9 cellular contexts compared by ENCODE assay signal in the genomic region with DNA sequence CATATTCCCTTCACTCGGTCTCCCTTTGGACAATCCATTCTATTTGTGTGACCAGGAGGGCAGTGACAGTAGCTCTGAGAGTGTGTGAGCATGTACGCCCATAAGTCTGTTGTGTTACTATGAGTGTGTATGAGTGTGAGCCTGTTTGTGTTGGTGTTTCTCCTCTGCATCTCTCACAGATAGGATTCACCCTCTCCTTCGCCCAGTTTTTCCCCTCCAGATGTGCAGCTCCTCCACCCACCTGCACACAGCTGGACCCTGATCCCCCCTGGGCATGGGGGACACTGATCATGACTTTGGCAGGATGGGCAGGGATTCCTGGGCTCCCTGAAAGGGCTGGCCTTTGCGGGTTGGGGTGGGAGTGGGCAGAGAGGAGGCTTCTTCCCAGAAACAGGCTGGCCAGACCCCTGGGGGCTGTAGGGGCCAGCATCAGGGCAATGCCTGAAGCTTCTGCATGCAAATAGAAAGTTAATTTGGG. TPM values are rescaled to one million over a fixed set of nuclear protein-coding genes. Genes with fewer than 3 reads are reported as not detected.
DNase-seq lines count a peak whose midpoint lies in the region; ATAC-seq and TF ChIP-seq lines count a peak whose summit lies in the region.
"Had no signal": no experiment of that assay in that cellular context is flagged by ENCODE, and none has a peak within 500 bp of the region (broad histone marks: within the 10 kb centered on the region; RNA-seq: fewer than 3 reads in every experiment).

No MANE protein-coding gene starts in this region.

- peaks cover 22% of the 10 kb centered on the region for H3K79me2 ChIP-seq in fibroblast of lung (ENCODE audit: control insufficient read depth, insufficient read depth, low read length)

- no peaks in the 10 kb centered on the region for H3K9me3 Mint-ChIP-seq in Calu3 (ENCODE audit: low read depth, unreplicated experiment)

- H3K27ac ChIP-seq in SK-N-MC (no peak overlapping the region), fibroblast of lung (ENCODE audit: insufficient read depth, low read length) (peak overlapping the region; percentile 94), psoas muscle (peak overlapping the region; percentile 88)
- H3K27ac ChIP-seq: KMS-11 had no signal

- 23 to 26% (median 24%) methylated on average over 4 of the region's 4 CpGs for WGBS in psoas muscle, 3 donors

- peaks cover 8% of the 10 kb centered on the region; the same call in 1 of the 2 replicates for H3K36me3 ChIP-seq in SK-N-MC (ENCODE audit: insufficient read depth, low read length)
- H3K36me3 ChIP-seq in fibroblast of lung (ENCODE audit: control insufficient read depth, insufficient read depth, low read length) = peaks cover 14% of the 10 kb centered on the region
- peaks cover 0 to 30% of the 10 kb centered on the region in 2 donors for H3K36me3 ChIP-seq in psoas muscle (ENCODE audit: insufficient read depth in 1 of 2, low read depth in 1 of 2)

- H3K4me1 Mint-ChIP-seq in Calu3 (ENCODE audit: low read depth, unreplicated experiment) = peaks cover 43% of the 10 kb centered on the region

- intact Hi-C loops in Calu3 (cut with micrococcal nuclease; ENCODE audit: unreplicated experiment) (no loop called here), psoas muscle (cut with DNase I) (no loop called here)

- no peak for TF ChIP-seq CTCF in Calu3 (IDR thresholded peaks at IDR 0.05; ENCODE audit: unreplicated experiment)
- no peak for TF ChIP-seq CTCF in fibroblast of lung (conservative IDR thresholded peaks at IDR 0.05 in 1 of 2, IDR thresholded peaks at IDR 0.05 in 1 of 2; ENCODE audit: low read depth in 1 of 2, low read length in 2 of 2)
- TF ChIP-seq CTCF in psoas muscle (IDR thresholded peaks at IDR 0.05) = no peak

- CTCF ChIA-PET in Calu3 (lab: Charles Lee) (interaction anchor here (1.4 to 2.2 kb wide), 4 partner anchors 13 to 39 kb away, joined by 3 to 8 read pairs (median 4); a partner anchor contains a TSS), HEK293T (lab: Yijun Ruan, JAX) (interaction anchor here (1.4 to 2.9 kb wide), 2 partner anchors 10 to 38 kb away, joined by 4 to 15 read pairs; no protein-coding TSS in a partner anchor)

- H3K4me3 Mint-ChIP-seq in Calu3 (ENCODE audit: low read depth, unreplicated experiment) = peak overlapping the region; percentile 72

- H3K9me3 ChIP-seq in SK-N-MC (ENCODE audit: low read depth, low read length) (no peaks in the 10 kb centered on the region), fibroblast of lung (ENCODE audit: control insufficient read depth, insufficient read depth, low read depth, low read length) (no peaks in the 10 kb centered on the region), psoas muscle (no peaks in the 10 kb centered on the region)

- no peaks in the 10 kb centered on the region for H3K27me3 Mint-ChIP-seq in Calu3 (ENCODE audit: unreplicated experiment)

- H4K20me1 ChIP-seq in fibroblast of lung (ENCODE audit: control insufficient read depth, extremely low read depth, insufficient read depth, low read length) = no peaks in the 10 kb centered on the region

- no peak for ATAC-seq in psoas muscle
- ATAC-seq in HG03139 (IDR thresholded peaks at IDR 0.05; ENCODE audit: unreplicated experiment) = no peak

- TSS peak; percentile 56 for BruUV-seq in Calu3 (replicated peaks; lab: Mats Ljungman, UMichigan)

- H3K4me1 ChIP-seq in fibroblast of lung (ENCODE audit: control insufficient read depth, extremely low read depth, insufficient read depth, low read length) (peaks cover 51% of the 10 kb centered on the region), psoas muscle (peaks cover 42% of the 10 kb centered on the region)

- POLR2A ChIA-PET in HEK293T (lab: Yijun Ruan, JAX) = interaction anchor here (1.2 to 3.4 kb wide), 6 partner anchors 10 to 28 kb away, joined by 3 to 31 read pairs (median 10); a partner anchor contains a TSS

- peak overlapping the region; percentile 80 for H3K4me2 ChIP-seq in fibroblast of lung (ENCODE audit: extremely low read depth, insufficient read depth, low read length)
- H3K4me2 ChIP-seq: KMS-11 had no signal

- H3K27me3 ChIP-seq in fibroblast of lung (ENCODE audit: control insufficient read depth, insufficient read depth, low read length) (no peaks in the 10 kb centered on the region), psoas muscle (ENCODE audit: insufficient read depth in 3 of 3, low read length in 2 of 3) (no peaks in the 10 kb centered on the region)

- DNase-seq in Calu3 (no peak), SK-N-MC (ENCODE audit: low read depth, low spot score) (no peak), fibroblast of lung (ENCODE audit: low read depth in 2 of 2) (no peak), psoas muscle (no peak), NCI-H1092 (lab: John Stamatoyannopoulos, UW) (no peak), HEK293T (ENCODE audit: extremely low spot score) (no peak)
- no peak for DNase-seq in activated CD4-positive, CD25-positive, alpha-beta regulatory T cell (lab: John Stamatoyannopoulos, UW)

- H3K9ac ChIP-seq in SK-N-MC (ENCODE audit: insufficient read length) = peak overlapping the region; percentile 74
- H3K9ac ChIP-seq in fibroblast of lung (ENCODE audit: insufficient read depth, low read length) = peak overlapping the region; percentile 65
- H3K9ac ChIP-seq: KMS-11 had no signal

- H3K36me3 Mint-ChIP-seq in Calu3 (ENCODE audit: insufficient read depth, unreplicated experiment) = peaks cover 44% of the 10 kb centered on the region

- H3K4me3 ChIP-seq in SK-N-MC (peak overlapping the region; percentile 93), fibroblast of lung (replicated peaks in 1 of 4; ENCODE audit: control extremely low read depth in 1 of 4, insufficient read depth in 1 of 4, low read depth in 3 of 4, low read length in 4 of 4) (peak overlapping the region; percentile 57 to 73 (median 64)), psoas muscle (peak overlapping the region; percentile 68)

- H2AFZ ChIP-seq in fibroblast of lung (ENCODE audit: low read length) = no peak overlapping the region

- H3K27ac Mint-ChIP-seq in Calu3 (ENCODE audit: unreplicated experiment) = peak overlapping the region; percentile 79

TF ChIP-seq in HEK293T, 16 proteins besides CTCF, POLR2A, EP300 and RAD21:
- no peak for TF ChIP-seq SUZ12 (IDR thresholded peaks at IDR 0.05)
- no peak for TF ChIP-seq NFRKB (IDR thresholded peaks at IDR 0.05)
- TF ChIP-seq, protein P1, sequence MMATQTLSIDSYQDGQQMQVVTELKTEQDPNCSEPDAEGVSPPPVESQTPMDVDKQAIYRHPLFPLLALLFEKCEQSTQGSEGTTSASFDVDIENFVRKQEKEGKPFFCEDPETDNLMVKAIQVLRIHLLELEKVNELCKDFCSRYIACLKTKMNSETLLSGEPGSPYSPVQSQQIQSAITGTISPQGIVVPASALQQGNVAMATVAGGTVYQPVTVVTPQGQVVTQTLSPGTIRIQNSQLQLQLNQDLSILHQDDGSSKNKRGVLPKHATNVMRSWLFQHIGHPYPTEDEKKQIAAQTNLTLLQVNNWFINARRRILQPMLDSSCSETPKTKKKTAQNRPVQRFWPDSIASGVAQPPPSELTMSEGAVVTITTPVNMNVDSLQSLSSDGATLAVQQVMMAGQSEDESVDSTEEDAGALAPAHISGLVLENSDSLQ (IDR thresholded peaks at IDR 0.05) = no peak
- no peak for TF ChIP-seq LEF1 (IDR thresholded peaks at IDR 0.05; ENCODE audit: borderline replicate concordance)
- TF ChIP-seq TARDBP (IDR thresholded peaks at IDR 0.05) = no peak
- TF ChIP-seq HDGF (IDR thresholded peaks at IDR 0.05; ENCODE audit: borderline replicate concordance) = no peak
- TF ChIP-seq L3MBTL2 (conservative IDR thresholded peaks at IDR 0.05) = no peak
- TF ChIP-seq ELF4 (IDR thresholded peaks at IDR 0.05) = no peak
- TF ChIP-seq ZNF384 (IDR thresholded peaks at IDR 0.05) = no peak
- no peak for TF ChIP-seq BHLHE40 (IDR thresholded peaks at IDR 0.05; ENCODE audit: borderline replicate concordance)
- no peak for TF ChIP-seq SP1 (IDR thresholded peaks at IDR 0.05)
- TF ChIP-seq FOXK2 (IDR thresholded peaks at IDR 0.05) = no peak

RNA-seq across cellular contexts. Expression of a gene that starts 14.5 kb away (rescaled TPM):
- total RNA-seq in Calu3 (2022) (30.3 and 37.1 TPM in 2 replicates), fibroblast of lung (45.5 and 51.4 TPM in 2 replicates), psoas muscle (10 to 100 TPM; 27.7 to 45.8 (median 34.2) TPM)
- polyA plus RNA-seq in fibroblast of lung (59.0 and 61.4 TPM in 2 replicates), psoas muscle (10 to 100 TPM; 12.6 to 19.2 (median 12.7) TPM)
- 73.6 and 78.7 TPM in 2 replicates for polyA plus RNA-seq in fibroblast of lung (2012)
- polyA minus RNA-seq in fibroblast of lung (ENCODE audit: low replicate concordance) = 196 and 273 TPM in 2 replicates

RNA-seq across cellular contexts. Expression of a gene that starts 49.7 kb away (rescaled TPM):
- total RNA-seq in Calu3 (2022) = 77.8 and 83.8 TPM in 2 replicates
- total RNA-seq in fibroblast of lung = 87.8 and 116 TPM in 2 replicates
- polyA plus RNA-seq in fibroblast of lung = 359 and 387 TPM in 2 replicates
- 158 and 178 TPM in 2 replicates for polyA plus RNA-seq in fibroblast of lung (2012)
- 105 and 106 TPM in 2 replicates for polyA minus RNA-seq in fibroblast of lung (ENCODE audit: low replicate concordance)
- total RNA-seq in psoas muscle = 10 to 100 TPM; 54.2 to 65.7 (median 60.1) TPM
- 10 to 100 TPM; 49.4 to 76.3 (median 73.9) TPM for polyA plus RNA-seq in psoas muscle

RNA-seq across cellular contexts. Expression of a gene that starts 56.2 kb away (rescaled TPM):
- 8.3 and 9.1 TPM in 2 replicates for total RNA-seq in Calu3 (2022)
- 28.8 and 32.5 TPM in 2 replicates for total RNA-seq in fibroblast of lung
- polyA plus RNA-seq in fibroblast of lung = 30.8 and 46.2 TPM in 2 replicates
- 20.5 and 28.3 TPM in 2 replicates for polyA plus RNA-seq in fibroblast of lung (2012)
- 34.7 and 45.3 TPM in 2 replicates for polyA minus RNA-seq in fibroblast of lung (ENCODE audit: low replicate concordance)
- total RNA-seq in psoas muscle = 10 to 100 TPM; 10.2 to 16.0 (median 13.4) TPM
- polyA plus RNA-seq in psoas muscle = 10 to 100 TPM in 2 of 3 donors, 1 to 10 TPM in 1; 5.1 to 28.5 (median 11.7) TPM

RNA-seq across cellular contexts. Expression of a gene that starts 57.5 kb away (rescaled TPM):
- total RNA-seq in Calu3 (2022) (0.21 and 0.49 TPM in 2 replicates), fibroblast of lung (not detected in 2 replicates), psoas muscle (not detected)
- polyA plus RNA-seq in fibroblast of lung (not detected in 2 replicates), psoas muscle (under 1 TPM; 0.17 to 0.23 (median 0.17) TPM)
- 0.20 and 0.31 TPM in 2 replicates for polyA plus RNA-seq in fibroblast of lung (2012)
- polyA minus RNA-seq in fibroblast of lung (ENCODE audit: low replicate concordance) = not detected in 2 replicates
